Comparison of ENCODE assay signal across 8 cellular contexts in the genomic region with DNA sequence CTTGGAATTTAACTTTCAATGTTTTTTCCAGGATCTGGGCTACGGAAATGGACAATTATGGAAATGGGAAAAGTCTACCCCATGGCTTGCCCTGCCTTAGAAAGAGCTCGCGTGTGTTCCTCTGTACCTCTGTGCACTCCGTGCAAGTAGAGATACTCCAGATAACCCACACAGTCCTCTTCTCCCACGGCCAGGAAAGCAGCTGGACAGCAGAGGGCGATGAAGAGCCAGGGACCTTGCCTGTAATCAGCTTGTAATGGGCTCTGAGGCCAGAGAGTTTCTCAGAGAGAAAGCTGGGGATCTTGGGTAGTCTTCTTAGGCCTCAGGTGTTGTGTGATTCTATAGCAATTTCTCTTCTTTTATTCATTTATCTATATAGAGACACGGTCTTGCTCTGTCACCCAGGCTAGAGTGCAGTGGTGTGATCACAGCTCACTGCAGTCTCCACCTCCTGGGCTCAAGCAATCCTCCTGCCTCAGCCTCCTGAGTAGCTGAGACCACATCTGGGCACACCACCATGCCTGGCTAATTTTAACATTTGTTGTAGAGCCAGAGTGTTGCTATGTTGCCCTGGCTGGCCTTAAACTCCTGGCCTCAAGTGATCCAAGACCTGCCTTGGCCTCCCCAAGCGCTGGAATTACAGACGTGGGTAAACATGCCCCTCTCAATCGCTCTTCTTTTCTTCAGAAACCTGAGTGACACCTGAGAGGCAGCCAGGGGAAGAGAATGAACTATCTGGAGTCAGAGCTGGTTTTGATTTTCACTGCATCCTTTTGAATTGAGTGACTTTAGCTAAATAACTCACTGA. TPM values are rescaled to one million over a fixed set of nuclear protein-coding genes. Genes with fewer than 3 reads are reported as not detected.
DNase-seq lines count a peak whose midpoint lies in the region; ATAC-seq and TF ChIP-seq lines count a peak whose summit lies in the region.

No MANE protein-coding gene starts in this region.

- H3K9me3 ChIP-seq in Karpas-422 (ENCODE audit: low read length) (no peaks in the 10 kb centered on the region), OCI-LY7 (ENCODE audit: low read length) (no peaks in the 10 kb centered on the region), esophagus muscularis mucosa (no peaks in the 10 kb centered on the region)

- peak; percentile 95 for TF ChIP-seq CTCF in OCI-LY7 (conservative IDR thresholded peaks at IDR 0.05; ENCODE audit: low read length)
- TF ChIP-seq CTCF in esophagus muscularis mucosa (IDR thresholded peaks at IDR 0.05): peak; percentile 89 to 95 (median 94)
- TF ChIP-seq CTCF in natural killer cell (IDR thresholded peaks at IDR 0.05): peak; percentile 91

- CTCF ChIA-PET in OCI-LY7 (lab: Charles Lee; ENCODE audit: unreplicated experiment): interaction anchor here (0.6 to 3.2 kb wide), 6 partner anchors 9 to 94 kb away, joined by 3 to 30 read pairs (median 4); no protein-coding TSS in a partner anchor

- no peaks in the 10 kb centered on the region for H3K9me3 Mint-ChIP-seq in natural killer cell
- no peaks in the 10 kb centered on the region for H3K9me3 Mint-ChIP-seq in stimulated activated memory B cell treated with anti-CD40 and anti-IgM and Interleukin-4, amounts not matched to agents 10 μg/mL and 1 μg/mL and 100 μg/mL, for 72 hours

- intact Hi-C loops in OCI-LY7 (cut with micrococcal nuclease; ENCODE audit: unreplicated experiment): loop anchor here (1.0 kb wide), 1 partner anchor 65 kb away; no protein-coding TSS in a partner anchor
- intact Hi-C loops in esophagus muscularis mucosa (cut with DNase I): loop anchor here (1.0 to 5.0 kb wide), 2 partner anchors 53 to 65 kb away; no protein-coding TSS in a partner anchor
- intact Hi-C loops in natural killer cell (cut with micrococcal nuclease): loop anchor here (1.0 kb wide), 1 partner anchor 65 kb away; no protein-coding TSS in a partner anchor

- H3K4me3 ChIP-seq in Karpas-422 (ENCODE audit: low read length) (no peak overlapping the region), OCI-LY7 (ENCODE audit: low read depth, low read length, poor library complexity, severe bottlenecking) (no peak overlapping the region), esophagus muscularis mucosa (no peak overlapping the region)

- H3K4me2 ChIP-seq in Karpas-422 (ENCODE audit: low read depth, low read length, poor library complexity, severe bottlenecking) (no peak overlapping the region), OCI-LY7 (ENCODE audit: low read length) (0 out of 2 replicates have a peak overlapping the region, but pooled peaks have one; percentile 79)

- peaks cover 25 to 27% of the 10 kb centered on the region in 2 donors for H3K4me1 Mint-ChIP-seq in natural killer cell
- peaks cover 30% of the 10 kb centered on the region for H3K4me1 Mint-ChIP-seq in stimulated activated memory B cell treated with anti-CD40 and anti-IgM and Interleukin-4, amounts not matched to agents 10 μg/mL and 1 μg/mL and 100 μg/mL, for 72 hours

- WGBS in esophagus muscularis mucosa: 29% methylated on average over 10 of the region's 10 CpGs

- H3K27ac ChIP-seq in Karpas-422 (ENCODE audit: low read length) (no peak overlapping the region), OCI-LY7 (ENCODE audit: low read depth, low read length, poor library complexity, severe bottlenecking) (peak overlapping the region; percentile 42), esophagus muscularis mucosa (replicated peaks in 1 of 4) (peak overlapping the region in 3 of 4 donors; percentile 49 to 95 (median 61))

- H3K4me3 Mint-ChIP-seq in natural killer cell: no peak overlapping the region
- H3K4me3 Mint-ChIP-seq in stimulated activated memory B cell treated with anti-CD40 and anti-IgM and Interleukin-4, amounts not matched to agents 10 μg/mL and 1 μg/mL and 100 μg/mL, for 72 hours: no peak overlapping the region

- POLR2A ChIA-PET in OCI-LY7 (lab: Charles Lee): interaction anchor here (0.6 to 1.5 kb wide), 10 partner anchors 9 to 136 kb away, joined by 3 to 11 read pairs (median 3); no protein-coding TSS in a partner anchor

- no TSS peak for BruUV-seq in OCI-LY7 (replicated peaks; lab: Mats Ljungman, UMichigan)

- H4K20me1 ChIP-seq in Karpas-422 (ENCODE audit: insufficient read depth, low read depth, low read length): no peaks in the 10 kb centered on the region
- 0 out of 2 replicates have a peak, but pooled peaks cover 12% of the 10 kb centered on the region for H4K20me1 ChIP-seq in OCI-LY7 (ENCODE audit: insufficient read depth, low read length)

- no peaks in the 10 kb centered on the region for H3K27me3 ChIP-seq in Karpas-422 (ENCODE audit: low read length)
- H3K27me3 ChIP-seq in esophagus muscularis mucosa: no peaks in the 10 kb centered on the region

- no peaks in the 10 kb centered on the region for H3K36me3 Mint-ChIP-seq in natural killer cell
- no peaks in the 10 kb centered on the region for H3K36me3 Mint-ChIP-seq in stimulated activated memory B cell treated with anti-CD40 and anti-IgM and Interleukin-4, amounts not matched to agents 10 μg/mL and 1 μg/mL and 100 μg/mL, for 72 hours

- H2AFZ ChIP-seq in Karpas-422 (ENCODE audit: low read length) (no peak overlapping the region), OCI-LY7 (ENCODE audit: low read length) (peak overlapping the region; percentile 47)

- peak; percentile 52 to 66 (median 52) for ATAC-seq in natural killer cell
- ATAC-seq in stimulated activated memory B cell treated with anti-CD40 and anti-IgM and Interleukin-4, amounts not matched to agents 10 μg/mL and 1 μg/mL and 100 μg/mL, for 72 hours: peak; percentile 71
- no peak for ATAC-seq in GM21723 (IDR thresholded peaks at IDR 0.05; ENCODE audit: unreplicated experiment)

- H3K36me3 ChIP-seq in Karpas-422 (ENCODE audit: insufficient read depth, low read length) (no peaks in the 10 kb centered on the region), OCI-LY7 (ENCODE audit: insufficient read depth, low read length) (no peaks in the 10 kb centered on the region), esophagus muscularis mucosa (no peaks in the 10 kb centered on the region)

- H3K27ac Mint-ChIP-seq in natural killer cell: peak overlapping the region in 1 of 2 donors; percentile 59
- H3K27ac Mint-ChIP-seq in stimulated activated memory B cell treated with anti-CD40 and anti-IgM and Interleukin-4, amounts not matched to agents 10 μg/mL and 1 μg/mL and 100 μg/mL, for 72 hours: peak overlapping the region; percentile 30

- TF ChIP-seq EP300 in esophagus muscularis mucosa (IDR thresholded peaks at IDR 0.05): no peak

- H3K9ac ChIP-seq in Karpas-422 (ENCODE audit: low read length): no peak overlapping the region

- no peaks in the 10 kb centered on the region for H3K9me2 ChIP-seq in Karpas-422 (replicated peaks; ENCODE audit: insufficient read depth, low read length)
- H3K9me2 ChIP-seq in OCI-LY7 (ENCODE audit: insufficient read depth, low read length): no peaks in the 10 kb centered on the region

- TF ChIP-seq POLR2A in esophagus muscularis mucosa (IDR thresholded peaks at IDR 0.05; ENCODE audit: low read depth): no peak

- DNase-seq in D341Med (ENCODE audit: low spot score) (peak; percentile 86), Karpas-422 (peak; percentile 94), OCI-LY7 (ENCODE audit: low spot score) (peak; percentile 86), activated T-cell treated with anti-CD3 and anti-CD28 coated beads for 1 hour (ENCODE audit: low read depth) (peak; percentile 82), esophagus muscularis mucosa (ENCODE audit: extremely low spot score) (peak; percentile 96), natural killer cell (peak; percentile 75)

- no peaks in the 10 kb centered on the region for H3K27me3 Mint-ChIP-seq in natural killer cell (ENCODE audit: low read depth in 2 of 2)
- H3K27me3 Mint-ChIP-seq in stimulated activated memory B cell treated with anti-CD40 and anti-IgM and Interleukin-4, amounts not matched to agents 10 μg/mL and 1 μg/mL and 100 μg/mL, for 72 hours: peaks cover 10% of the 10 kb centered on the region

- H3K4me1 ChIP-seq in Karpas-422 (ENCODE audit: low read length) (peaks cover 26% of the 10 kb centered on the region), OCI-LY7 (ENCODE audit: insufficient read depth, low read length, poor library complexity, severe bottlenecking) (peaks cover 37% of the 10 kb centered on the region), esophagus muscularis mucosa (peaks cover 11 to 25% (median 21%) of the 10 kb centered on the region in 4 donors)

- H3K79me2 ChIP-seq in Karpas-422 (ENCODE audit: low read length) (peaks cover 22% of the 10 kb centered on the region), OCI-LY7 (ENCODE audit: insufficient read depth, low read depth, low read length) (peaks cover 14% of the 10 kb centered on the region; the same call in 1 of the 2 replicates)

RNA-seq across cellular contexts. Expression of gene SOCS7, which starts 2.3 kb away (rescaled TPM):
- total RNA-seq in Karpas-422 (2014; rRNA removed; shearing (Covaris generic); ENCODE audit: low replicate concordance): 26.5 and 33.8 TPM in 2 replicates
- 27.0 and 36.1 TPM in 2 replicates for total RNA-seq in OCI-LY7 (2014; rRNA removed; shearing (Covaris generic))
- total RNA-seq in OCI-LY7 (2022): 39.1 and 44.9 TPM in 2 replicates
- 10 to 100 TPM; 11.2 to 18.9 (median 13.5) TPM for total RNA-seq in esophagus muscularis mucosa
- 10 to 100 TPM; 13.6 to 31.8 (median 21.2) TPM for total RNA-seq in natural killer cell

RNA-seq across cellular contexts. Expression of gene GPR179, which starts 5.5 kb away (rescaled TPM):
- total RNA-seq in Karpas-422 (2014; rRNA removed; shearing (Covaris generic); ENCODE audit: low replicate concordance): 0.04 and 0.22 TPM in 2 replicates
- total RNA-seq in OCI-LY7 (2014; rRNA removed; shearing (Covaris generic)): 0.21 and 0.32 TPM in 2 replicates
- total RNA-seq in OCI-LY7 (2022): 0.06 and 1.1 TPM in 2 replicates
- under 1 TPM in 2 of 4 donors, not detected in 2; under 0.01 to 0.29 TPM for total RNA-seq in esophagus muscularis mucosa
- total RNA-seq in natural killer cell: not detected

RNA-seq across cellular contexts. Expression of gene MRPL45, which starts 52.3 kb away (rescaled TPM):
- total RNA-seq in Karpas-422 (2014; rRNA removed; shearing (Covaris generic); ENCODE audit: low replicate concordance): 42.0 and 45.5 TPM in 2 replicates
- 29.5 and 29.6 TPM in 2 replicates for total RNA-seq in OCI-LY7 (2014; rRNA removed; shearing (Covaris generic))
- total RNA-seq in OCI-LY7 (2022) (41.5 and 45.1 TPM in 2 replicates), esophagus muscularis mucosa (10 to 100 TPM; 27.6 to 35.3 (median 29.2) TPM), natural killer cell (10 to 100 TPM; 11.5 to 14.2 (median 12.6) TPM)
